Comparison of ENCODE assay signal across 8 cellular contexts in the genomic region with DNA sequence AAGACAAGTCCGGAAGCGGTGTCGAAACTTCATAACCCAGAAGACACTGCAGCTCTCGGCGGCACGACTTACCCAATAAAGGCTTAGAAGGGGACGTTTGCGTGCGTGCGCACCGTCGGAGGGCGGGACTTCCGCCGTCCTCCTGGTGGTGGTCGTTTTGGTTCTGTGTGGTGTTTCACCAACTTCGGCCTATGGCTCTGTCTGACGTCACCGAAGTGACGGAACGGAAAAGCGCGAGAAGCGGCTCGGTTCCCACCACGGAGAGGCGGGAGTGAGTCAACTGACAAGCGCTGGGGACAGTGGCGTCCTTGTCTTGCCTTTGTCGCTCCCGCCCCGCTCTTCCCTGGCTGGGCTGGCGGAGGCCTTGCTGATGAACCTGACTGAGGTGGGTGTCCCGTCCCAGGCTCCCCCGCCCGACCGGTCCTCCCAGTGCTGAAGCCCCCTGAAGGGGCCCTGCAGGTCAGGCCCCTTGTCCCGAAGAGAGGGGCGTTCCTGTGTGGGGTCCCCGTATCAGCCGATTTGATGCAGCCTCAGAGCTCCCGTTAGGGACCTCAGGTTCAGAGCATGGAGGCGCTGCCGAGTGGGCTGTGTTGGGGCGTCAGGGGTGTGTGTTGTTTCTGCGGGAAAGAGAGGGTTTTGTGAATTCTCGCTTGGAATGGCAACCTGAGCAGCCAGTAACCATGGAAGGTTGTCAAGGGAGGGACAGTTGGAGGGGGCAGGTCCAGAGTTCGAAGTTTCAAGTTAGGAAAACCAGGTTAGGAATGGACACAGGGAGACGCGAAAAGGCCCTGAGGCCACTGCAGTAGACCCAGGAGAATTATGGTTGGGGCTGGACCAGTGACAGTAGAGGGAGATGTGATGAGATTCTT. TPM values are rescaled to one million over a fixed set of nuclear protein-coding genes. Genes with fewer than 3 reads are reported as not detected.
DNase-seq lines count a peak whose midpoint lies in the region; ATAC-seq lines count a peak whose summit lies in the region.

A gene (plus strand): TSS at position 125 of the 869 bp plus-strand sequence. CDS start 246 bp downstream, at position 371.

- H3K4me3 ChIP-seq in GM23248 = peak within 1 kb of the TSS; percentile 91
- peak within 1 kb of the TSS; percentile 72 for H3K4me3 ChIP-seq in naive thymus-derived CD4-positive, alpha-beta T cell (ENCODE audit: low read length)

- H3K27ac Mint-ChIP-seq in naive thymus-derived CD4-positive, alpha-beta T cell = peak within 1 kb of the TSS; percentile 91 to 100 (median 97)
- peak within 1 kb of the TSS; percentile 97 for H3K27ac Mint-ChIP-seq in stimulated activated naive B cell treated with anti-CD40 and anti-IgM and Interleukin-4, amounts not matched to agents 10 μg/mL and 1 μg/mL and 100 μg/mL, for 72 hours

- H3K79me2 ChIP-seq in GM23248 (ENCODE audit: insufficient read depth) = peaks cover 58% of the 10 kb centered on the region

- peaks cover 16% of the 10 kb centered on the region for H3K4me1 ChIP-seq in GM23248 (ENCODE audit: insufficient read depth)
- peaks cover 13 to 15% of the 10 kb centered on the region in 2 donors for H3K4me1 ChIP-seq in naive thymus-derived CD4-positive, alpha-beta T cell (ENCODE audit: control insufficient read depth in 2 of 2, insufficient read depth in 2 of 2, low read length in 2 of 2)

- intact Hi-C loops in naive thymus-derived CD4-positive, alpha-beta T cell (cut with micrococcal nuclease) = loop anchor here (1.0 to 10.0 kb wide), 21 partner anchors 21 to 915 kb away; a partner anchor contains a TSS

- no peaks in the 10 kb centered on the region for H3K9me2 ChIP-seq in GM23248 (ENCODE audit: insufficient read depth)

- no peaks in the 10 kb centered on the region for H3K9me3 ChIP-seq in GM23248 (ENCODE audit: low read depth)
- peaks cover 0 to 12% (median 0%) of the 10 kb centered on the region in 3 experiments for H3K9me3 ChIP-seq in naive thymus-derived CD4-positive, alpha-beta T cell (ENCODE audit: control insufficient read depth in 2 of 3, low read length in 3 of 3)

- ATAC-seq in naive thymus-derived CD4-positive, alpha-beta T cell = peak; percentile 98
- peak; percentile 99 to 100 for ATAC-seq in stimulated activated naive B cell treated with anti-CD40 and anti-IgM and Interleukin-4, amounts not matched to agents 10 μg/mL and 1 μg/mL and 100 μg/mL, for 72 hours (replicated peaks)

- peak within 1 kb of the TSS; percentile 100 for H2AFZ ChIP-seq in GM23248

- no peaks in the 10 kb centered on the region for H3K27me3 ChIP-seq in GM23248 (replicated peaks; ENCODE audit: insufficient read depth)
- H3K27me3 ChIP-seq in naive thymus-derived CD4-positive, alpha-beta T cell (ENCODE audit: control insufficient read depth in 2 of 2, insufficient read depth in 2 of 2, low read length in 2 of 2) = no peaks in the 10 kb centered on the region

- POLR2A ChIA-PET in naive thymus-derived CD4-positive, alpha-beta T cell (lab: Charles Lee) = interaction anchor here (0.7 to 2.0 kb wide), 14 partner anchors 20 to 986 kb away, joined by 3 to 10 read pairs (median 4); a partner anchor contains a TSS

- H3K9me3 Mint-ChIP-seq in naive thymus-derived CD4-positive, alpha-beta T cell = peaks cover 6 to 83% (median 31%) of the 10 kb centered on the region in 11 donors
- no peaks in the 10 kb centered on the region for H3K9me3 Mint-ChIP-seq in stimulated activated naive B cell treated with anti-CD40 and anti-IgM and Interleukin-4, amounts not matched to agents 10 μg/mL and 1 μg/mL and 100 μg/mL, for 72 hours

- CTCF ChIA-PET in naive thymus-derived CD4-positive, alpha-beta T cell (lab: Charles Lee) = interaction anchor here (0.6 to 0.9 kb wide), 2 partner anchors 39 to 514 kb away, joined by 4 to 5 read pairs; a partner anchor contains a TSS

- peaks cover 21 to 57% (median 53%) of the 10 kb centered on the region in 5 donors for H3K36me3 Mint-ChIP-seq in naive thymus-derived CD4-positive, alpha-beta T cell
- peaks cover 24 to 27% of the 10 kb centered on the region in 2 donors for H3K36me3 Mint-ChIP-seq in stimulated activated naive B cell treated with anti-CD40 and anti-IgM and Interleukin-4, amounts not matched to agents 10 μg/mL and 1 μg/mL and 100 μg/mL, for 72 hours

- peak within 1 kb of the TSS; percentile 97 for H3K9ac ChIP-seq in GM23248

- H3K36me3 ChIP-seq in GM23248 (ENCODE audit: low read depth) = no peaks in the 10 kb centered on the region
- peaks cover 0 to 23% (median 7%) of the 10 kb centered on the region in 3 experiments for H3K36me3 ChIP-seq in naive thymus-derived CD4-positive, alpha-beta T cell (ENCODE audit: control insufficient read depth in 2 of 3, insufficient read depth in 3 of 3, low read length in 3 of 3)

- in situ Hi-C loops in GM23248 (cut with MboI) = no loop called here

- no peaks in the 10 kb centered on the region for H3F3A ChIP-seq in GM23248 (ENCODE audit: insufficient read depth)

- 1 to 2% methylated on average over 46 to 50 of the region's 50 CpGs for WGBS in GM23248 (ENCODE audit: low coverage in 1 of 2, low lambda C conversion rate in 2 of 2, missing lambda C conversion rate in 2 of 2), 2 experiments

- H4K20me1 ChIP-seq in GM23248 (ENCODE audit: insufficient read depth) = no peaks in the 10 kb centered on the region

- DNase-seq in EH (ENCODE audit: low read depth) (peak; percentile 99), GM23248 (peak; percentile 99), Kasumi-1 (lab: John Stamatoyannopoulos, UW) (peak; percentile 97 to 98), RPMI8226 (peak; percentile 95), fibroblast of gingiva (ENCODE audit: low read depth) (peak; percentile 98)
- DNase-seq in activated T-helper 1 cell treated with anti-CD3 and anti-CD28 coated beads, Interleukin-2, amount 50 U/mL, for 16 hours (ENCODE audit: low read depth in 1 of 2, low spot score in 1 of 2) = peak; percentile 85 to 96
- peak; percentile 85 to 99 (median 92) for DNase-seq in naive thymus-derived CD4-positive, alpha-beta T cell
- DNase-seq in stimulated activated naive B cell treated with anti-CD40 and anti-IgM and Interleukin-4, amounts not matched to agents 10 μg/mL and 1 μg/mL and 100 μg/mL, for 72 hours = peak; percentile 96

- H3K27me3 Mint-ChIP-seq in naive thymus-derived CD4-positive, alpha-beta T cell = no peaks in the 10 kb centered on the region
- H3K27me3 Mint-ChIP-seq in stimulated activated naive B cell treated with anti-CD40 and anti-IgM and Interleukin-4, amounts not matched to agents 10 μg/mL and 1 μg/mL and 100 μg/mL, for 72 hours = no peaks in the 10 kb centered on the region

- H3K4me1 Mint-ChIP-seq in naive thymus-derived CD4-positive, alpha-beta T cell = peaks cover 11 to 45% (median 29%) of the 10 kb centered on the region in 7 donors
- H3K4me1 Mint-ChIP-seq in stimulated activated naive B cell treated with anti-CD40 and anti-IgM and Interleukin-4, amounts not matched to agents 10 μg/mL and 1 μg/mL and 100 μg/mL, for 72 hours = peaks cover 26 to 37% of the 10 kb centered on the region in 2 donors

- peak within 1 kb of the TSS; percentile 91 for H3K27ac ChIP-seq in GM23248
- peak within 1 kb of the TSS; percentile 93 for H3K27ac ChIP-seq in naive thymus-derived CD4-positive, alpha-beta T cell (ENCODE audit: low read depth, low read length)

- H3K4me2 ChIP-seq in GM23248 (ENCODE audit: unreplicated experiment) = peak within 1 kb of the TSS; percentile 97

- peak within 1 kb of the TSS; percentile 89 to 100 (median 97) for H3K4me3 Mint-ChIP-seq in naive thymus-derived CD4-positive, alpha-beta T cell
- peak within 1 kb of the TSS; percentile 95 to 97 for H3K4me3 Mint-ChIP-seq in stimulated activated naive B cell treated with anti-CD40 and anti-IgM and Interleukin-4, amounts not matched to agents 10 μg/mL and 1 μg/mL and 100 μg/mL, for 72 hours

RNA-seq across cellular contexts. Expression of the gene that starts here (rescaled TPM):
- 11.1 and 20.3 TPM in 2 replicates for total RNA-seq in GM23248 (2014; rRNA removed; shearing (Covaris generic))
- polyA plus RNA-seq in GM23248 (2016; fragmentation: Nextera tagmentation; extraction: Ambion mirVana) = 6.8 and 6.9 TPM in 2 replicates
- total RNA-seq in naive thymus-derived CD4-positive, alpha-beta T cell = 100 to 1,000 TPM in 2 of 5 experiments, 10 to 100 TPM in 3; 26.4 to 115 (median 66.9) TPM
- polyA plus RNA-seq in naive thymus-derived CD4-positive, alpha-beta T cell = 10 to 100 TPM; 16.2 to 22.0 TPM

Comparison
In these comparisons a context has a peak if more than half of its experiments do, and no peak if none do; other contexts are left out.
1. Peak in every context shown above with its lines: DNase-seq, ATAC-seq, H3K4me3 ChIP-seq and H3K27ac ChIP-seq.